ENCODE assay signal across 1 cellular context in genomic region chr19:45882652-45883585, GRCh38.
TF ChIP-seq lines count a peak whose summit lies in the region.

No MANE protein-coding gene starts in this region.

TF ChIP-seq in HepG2, 621 proteins besides CTCF, POLR2A, EP300 and RAD21 (continued from another document and continues in another):
- no peak for TF ChIP-seq ZNF225 (CRISPR knock-in tag; IDR thresholded peaks at IDR 0.05)
- TF ChIP-seq GATA4 (IDR thresholded peaks at IDR 0.05; ENCODE audit: borderline replicate concordance, low read depth): no peak
- peak; percentile 82 for TF ChIP-seq SMC3 (IDR thresholded peaks at IDR 0.05; ENCODE audit: low read length)
- TF ChIP-seq ZNF777 (CRISPR knock-in tag; IDR thresholded peaks at IDR 0.05): peak; percentile 21; the same call in 1 of the 2 replicates
- TF ChIP-seq ZNF761 (CRISPR knock-in tag; conservative IDR thresholded peaks at IDR 0.05): 0 out of 2 replicates have a peak, but pooled peaks have one; percentile 53
- TF ChIP-seq ZNF639 (CRISPR knock-in tag; conservative IDR thresholded peaks at IDR 0.05): 0 out of 2 replicates have a peak, but pooled peaks have one; percentile 25
- peak; percentile 66 for TF ChIP-seq ZMAT3 (CRISPR knock-in tag; conservative IDR thresholded peaks at IDR 0.05)
- peak; percentile 96 for TF ChIP-seq TARDBP (CRISPR knock-in tag; IDR thresholded peaks at IDR 0.05)
- TF ChIP-seq E2F2 (CRISPR knock-in tag; IDR thresholded peaks at IDR 0.05; ENCODE audit: borderline replicate concordance): 0 out of 2 replicates have a peak, but pooled peaks have one; percentile 13
- TF ChIP-seq TBX3 (IDR thresholded peaks at IDR 0.05; ENCODE audit: borderline replicate concordance): peak; percentile 47; the same call in 1 of the 2 replicates
- peak; percentile 68 for TF ChIP-seq MEIS2 (CRISPR knock-in tag; IDR thresholded peaks at IDR 0.05)
- no peak for TF ChIP-seq ZNF879 (CRISPR knock-in tag; IDR thresholded peaks at IDR 0.05)
- no peak; the same call in 1 of the 2 replicates for TF ChIP-seq KDM5B (CRISPR knock-in tag; IDR thresholded peaks at IDR 0.05; ENCODE audit: borderline replicate concordance)
- peak; percentile 68 for TF ChIP-seq ZFY (CRISPR knock-in tag; IDR thresholded peaks at IDR 0.05)
- no peak; the same call in 1 of the 2 replicates for TF ChIP-seq ZNF543 (CRISPR knock-in tag; IDR thresholded peaks at IDR 0.05)
- peak; percentile 89 for TF ChIP-seq POLR2AphosphoS5 (IDR thresholded peaks at IDR 0.05; ENCODE audit: low read depth, low read length)
- no peak for TF ChIP-seq ZNF30 (CRISPR knock-in tag; IDR thresholded peaks at IDR 0.05)
- TF ChIP-seq ZNF710 (CRISPR knock-in tag; IDR thresholded peaks at IDR 0.05; ENCODE audit: borderline replicate concordance): no peak; the same call in none of the 2 replicates
- no peak for TF ChIP-seq ARID2 (CRISPR knock-in tag; IDR thresholded peaks at IDR 0.05; ENCODE audit: borderline replicate concordance)
- peak; percentile 73 for TF ChIP-seq SKIL (CRISPR knock-in tag; IDR thresholded peaks at IDR 0.05; ENCODE audit: borderline replicate concordance)
- TF ChIP-seq ZNF160 (CRISPR knock-in tag; IDR thresholded peaks at IDR 0.05): no peak
- TF ChIP-seq TBL1XR1 (IDR thresholded peaks at IDR 0.05; ENCODE audit: borderline replicate concordance, low read length, partially characterized antibody): no peak
- TF ChIP-seq AHR (CRISPR knock-in tag; IDR thresholded peaks at IDR 0.05): no peak; the same call in 1 of the 2 replicates
- 0 out of 2 replicates have a peak, but pooled peaks have one; percentile 19 for TF ChIP-seq ZNF451 (CRISPR knock-in tag; IDR thresholded peaks at IDR 0.05)
- TF ChIP-seq HNF1A (IDR thresholded peaks at IDR 0.05; ENCODE audit: low read depth): peak; percentile 99
- TF ChIP-seq HNF1A (CRISPR knock-in tag; IDR thresholded peaks at IDR 0.05; ENCODE audit: borderline replicate concordance): peak; percentile 100
- TF ChIP-seq ZBTB2 (CRISPR knock-in tag; IDR thresholded peaks at IDR 0.05; ENCODE audit: low read depth): peak; percentile 43; the same call in 1 of the 2 replicates
- TF ChIP-seq SIN3B (IDR thresholded peaks at IDR 0.05; ENCODE audit: low read length): peak; percentile 47; the same call in 1 of the 2 replicates
- peak; percentile 56; the same call in 1 of the 2 replicates for TF ChIP-seq ARID4A (CRISPR knock-in tag; IDR thresholded peaks at IDR 0.05; ENCODE audit: borderline replicate concordance)
- peak; percentile 93 for TF ChIP-seq ELF1 (CRISPR knock-in tag; IDR thresholded peaks at IDR 0.05)
- TF ChIP-seq ZBTB25 (CRISPR knock-in tag; IDR thresholded peaks at IDR 0.05): peak; percentile 64
- TF ChIP-seq TEAD3 (CRISPR knock-in tag; optimal IDR thresholded peaks at IDR 0.05; ENCODE audit: borderline replicate concordance): peak; percentile 85
- TF ChIP-seq ZBTB21 (CRISPR knock-in tag; IDR thresholded peaks at IDR 0.05): 0 out of 2 replicates have a peak, but pooled peaks have one; percentile 16
- peak; percentile 88; the same call in 1 of the 2 replicates for TF ChIP-seq ZNF724P (CRISPR knock-in tag; IDR thresholded peaks at IDR 0.05; ENCODE audit: borderline replicate concordance)
- TF ChIP-seq STAT6 (CRISPR knock-in tag; IDR thresholded peaks at IDR 0.05; ENCODE audit: borderline replicate concordance): peak; percentile 98; the same call in 1 of the 2 replicates
- TF ChIP-seq RFXAP (CRISPR knock-in tag; IDR thresholded peaks at IDR 0.05; ENCODE audit: borderline replicate concordance): no peak; the same call in 1 of the 2 replicates
- no peak for TF ChIP-seq TOE1 (CRISPR knock-in tag; IDR thresholded peaks at IDR 0.05)
